In genomic region chr6:140867336-140867735, GRCh38 we compare ENCODE assay signal across 20 cellular contexts.
"Had no signal": no experiment of that assay in that cellular context is flagged by ENCODE, and none has a peak within 500 bp of the region (broad histone marks: within the 10 kb centered on the region; RNA-seq: fewer than 3 reads in every experiment).

No MANE protein-coding gene starts in this region.

- H3K9me3 Mint-ChIP-seq: activated naive CD4-positive, alpha-beta T cell treated with anti-CD3 and anti-CD28 coated beads, Interleukin-2, amount 10 ng/mL, durations not matched to agents 7 days and 5 days; activated naive CD8-positive, alpha-beta T cell treated with anti-CD3 and anti-CD28 coated beads, Interleukin-2, amount 50 U/mL, for 24 hours had no signal

- H3K36me3 Mint-ChIP-seq: activated naive CD4-positive, alpha-beta T cell treated with anti-CD3 and anti-CD28 coated beads, Interleukin-2, amount 10 ng/mL, durations not matched to agents 7 days and 5 days; stimulated activated effector memory CD8-positive, alpha-beta T cell treated with anti-CD3 and anti-CD28 coated beads, Interleukin-12 subunit alpha, Interleukin-12 subunit beta, amount 100 ng/mL, for 72 hours had no signal

- H3K4me3 Mint-ChIP-seq: activated CD4-positive, alpha-beta T cell treated with anti-CD3 and anti-CD28 coated beads, Interleukin-2, amount 10 ng/mL, durations not matched to agents 24 days and 14 days; activated CD8-positive, alpha-beta T cell treated with anti-CD3 and anti-CD28 coated beads for 36 hours; activated naive CD4-positive, alpha-beta T cell treated with anti-CD3 and anti-CD28 coated beads, Interleukin-2, amount 10 ng/mL, durations not matched to agents 7 days and 5 days; activated naive CD8-positive, alpha-beta T cell treated with anti-CD3 and anti-CD28 coated beads, Interleukin-2, amount 50 U/mL, for 24 hours; central memory CD8-positive, alpha-beta T cell; nephron; stimulated activated effector memory CD8-positive, alpha-beta T cell treated with anti-CD3 and anti-CD28 coated beads, Interleukin-12 subunit alpha, Interleukin-12 subunit beta, amount 100 ng/mL, for 72 hours had no signal

- H3K4me1 Mint-ChIP-seq: activated CD4-positive, alpha-beta T cell treated with anti-CD3 and anti-CD28 coated beads, Interleukin-2, amount 10 ng/mL, durations not matched to agents 24 days and 14 days; activated naive CD4-positive, alpha-beta T cell treated with anti-CD3 and anti-CD28 coated beads, Interleukin-2, amount 10 ng/mL, durations not matched to agents 7 days and 5 days; activated naive CD8-positive, alpha-beta T cell treated with anti-CD3 and anti-CD28 coated beads, Interleukin-2, amount 50 U/mL, for 24 hours; central memory CD8-positive, alpha-beta T cell; stimulated activated effector memory CD8-positive, alpha-beta T cell treated with anti-CD3 and anti-CD28 coated beads, Interleukin-12 subunit alpha, Interleukin-12 subunit beta, amount 100 ng/mL, for 72 hours had no signal

- H3K27me3 Mint-ChIP-seq: activated CD4-positive, alpha-beta T cell treated with anti-CD3 and anti-CD28 coated beads, Interleukin-2, amount 10 ng/mL, durations not matched to agents 24 days and 14 days; activated naive CD4-positive, alpha-beta T cell treated with anti-CD3 and anti-CD28 coated beads, Interleukin-2, amount 10 ng/mL, durations not matched to agents 7 days and 5 days; central memory CD8-positive, alpha-beta T cell had no signal

- H3K9me3 ChIP-seq: colonic mucosa, testis, upper lobe of left lung had no signal

- H3K4me2 ChIP-seq: smooth muscle cell had no signal

- H3K27ac Mint-ChIP-seq: activated CD4-positive, alpha-beta T cell treated with anti-CD3 and anti-CD28 coated beads, Interleukin-2, amount 10 ng/mL, durations not matched to agents 24 days and 14 days; activated CD8-positive, alpha-beta T cell treated with anti-CD3 and anti-CD28 coated beads for 36 hours; activated naive CD4-positive, alpha-beta T cell treated with anti-CD3 and anti-CD28 coated beads, Interleukin-2, amount 10 ng/mL, durations not matched to agents 7 days and 5 days; activated naive CD8-positive, alpha-beta T cell treated with anti-CD3 and anti-CD28 coated beads, Interleukin-2, amount 50 U/mL, for 24 hours; nephron; stimulated activated effector memory CD8-positive, alpha-beta T cell treated with anti-CD3 and anti-CD28 coated beads, Interleukin-12 subunit alpha, Interleukin-12 subunit beta, amount 100 ng/mL, for 72 hours had no signal

- H3K4me1 ChIP-seq: colonic mucosa, left ventricle myocardium inferior, testis, upper lobe of left lung had no signal

- H3K27ac ChIP-seq: brain microvascular endothelial cell, colonic mucosa, left ventricle myocardium inferior, testis, upper lobe of left lung had no signal

- H3K27me3 ChIP-seq: brain microvascular endothelial cell, colonic mucosa, testis, upper lobe of left lung had no signal

- H3K36me3 ChIP-seq: brain microvascular endothelial cell, colonic mucosa, left ventricle myocardium inferior, upper lobe of left lung had no signal

- DNase-seq: activated CD4-positive, alpha-beta T cell treated with anti-CD3 and anti-CD28 coated beads, Interleukin-2, amount 10 ng/mL, durations not matched to agents 24 days and 14 days; activated CD8-positive, alpha-beta T cell treated with anti-CD3 and anti-CD28 coated beads for 36 hours; activated naive CD4-positive, alpha-beta T cell treated with anti-CD3 and anti-CD28 coated beads, Interleukin-2, amount 10 ng/mL, durations not matched to agents 7 days and 5 days; activated naive CD8-positive, alpha-beta T cell treated with anti-CD3 and anti-CD28 coated beads, Interleukin-2, amount 50 U/mL, for 24 hours; activated T-cell treated with anti-CD3 and anti-CD28 coated beads, Interleukin-2, amount 50 U/mL, for 1 hour; anterior cingulate cortex; brain microvascular endothelial cell; colonic mucosa; head of caudate nucleus; kidney glomerular epithelial cell; left ventricle myocardium inferior; mammary epithelial cell; midbrain; stimulated activated CD4-positive, alpha-beta T cell treated with anti-CD3 and anti-CD28 coated beads, Interleukin-4, amount 100 ng/mL, for 1 hour; testis; upper lobe of left lung had no signal

- H3K4me3 ChIP-seq: colonic mucosa, left ventricle myocardium inferior, smooth muscle cell, testis, upper lobe of left lung had no signal
